Comparison of ENCODE assay signal across 1 cellular context in genomic region chr20:58251979-58252591, GRCh38.
A peak's percentile ranks its signal among the peaks of the same experiment; 100 is the strongest.
TF ChIP-seq lines count a peak whose summit lies in the region.

No MANE protein-coding gene starts in this region.

TF ChIP-seq in K562, 482 proteins besides CTCF, POLR2A, EP300 and RAD21 (continued from another document and continues in another):
- TF ChIP-seq MGA (IDR thresholded peaks at IDR 0.05) (peak; percentile 59), ZNF133 (CRISPR knock-in tag; IDR thresholded peaks at IDR 0.05) (peak; percentile 70; the same call in 1 of the 2 replicates), TCFL5 (CRISPR knock-in tag; conservative IDR thresholded peaks at IDR 0.05) (peak; percentile 89), ZNF175 (CRISPR knock-in tag; IDR thresholded peaks at IDR 0.05; ENCODE audit: low read depth) (peak; percentile 100), VEZF1 (CRISPR knock-in tag; IDR thresholded peaks at IDR 0.05) (peak; percentile 67), HIVEP1 (CRISPR knock-in tag; IDR thresholded peaks at IDR 0.05) (peak; percentile 96), NR4A1 (CRISPR knock-in tag; IDR thresholded peaks at IDR 0.05) (peak; percentile 87; the same call in 1 of the 2 replicates), NR4A1 (tag; IDR thresholded peaks at IDR 0.05) (peak; percentile 97), MAFG (tag; conservative IDR thresholded peaks at IDR 0.05) (peak; percentile 89), C11orf30 (IDR thresholded peaks at IDR 0.05; ENCODE audit: low read depth) (peak; percentile 88), JUND (IDR thresholded peaks at IDR 0.05; ENCODE audit: borderline replicate concordance, low read depth, low read length) (peak; percentile 98), JUND (tag; IDR thresholded peaks at IDR 0.05; ENCODE audit: borderline replicate concordance, low read depth, low read length) (peak; percentile 99), TEAD1 (CRISPR knock-in tag; IDR thresholded peaks at IDR 0.05) (peak in 1 of 2 experiments; percentile 95; a peak in 2 of 4 replicates), ZFP91 (CRISPR knock-in tag; IDR thresholded peaks at IDR 0.05) (no peak), ZNF398 (CRISPR knock-in tag; IDR thresholded peaks at IDR 0.05) (peak; percentile 93), NFE2 (IDR thresholded peaks at IDR 0.05; ENCODE audit: low read depth) (peak; percentile 83), BACH1 (tag; IDR thresholded peaks at IDR 0.05) (peak; percentile 98), ZNF740 (CRISPR knock-in tag; IDR thresholded peaks at IDR 0.05) (no peak), ZNF740 (tag; IDR thresholded peaks at IDR 0.05) (peak in 1 of 2 experiments; percentile 85; a peak in 2 of 4 replicates), ETV1 (tag; conservative IDR thresholded peaks at IDR 0.05; ENCODE audit: low read depth) (peak; percentile 98), NFXL1 (CRISPR knock-in tag; IDR thresholded peaks at IDR 0.05) (peak; percentile 94), MNT (conservative IDR thresholded peaks at IDR 0.05) (peak; percentile 33 to 60; a peak in 2 of 4 replicates), ARID3B (CRISPR knock-in tag; IDR thresholded peaks at IDR 0.05; ENCODE audit: borderline replicate concordance) (peak; percentile 72; the same call in 1 of the 2 replicates), IRF9 (tag; IDR thresholded peaks at IDR 0.05) (peak; percentile 93), RNF2 (IDR thresholded peaks at IDR 0.05) (peak; percentile 45; the same call in 1 of the 2 replicates), PTTG1 (tag; IDR thresholded peaks at IDR 0.05; ENCODE audit: low read depth) (peak; percentile 96), ATF7 (IDR thresholded peaks at IDR 0.05) (peak; percentile 89), HDAC3 (IDR thresholded peaks at IDR 0.05; ENCODE audit: borderline replicate concordance, partially characterized antibody) (peak; percentile 19), ZBED1 (IDR thresholded peaks at IDR 0.05) (no peak), RBM15 (IDR thresholded peaks at IDR 0.05; ENCODE audit: insufficient read depth, low read length) (no peak), MCM7 (IDR thresholded peaks at IDR 0.05) (0 out of 4 replicates have a peak, but pooled peaks of 1 of the 2 experiments have one; percentile 49), HLTF (IDR thresholded peaks at IDR 0.05) (no peak), SMAD3 (CRISPR knock-in tag; conservative IDR thresholded peaks at IDR 0.05) (peak; percentile 97), ZC3H4 (CRISPR knock-in tag; IDR thresholded peaks at IDR 0.05; ENCODE audit: borderline replicate concordance) (no peak), ZNF449 (CRISPR knock-in tag; IDR thresholded peaks at IDR 0.05) (peak; percentile 93), EP400 (IDR thresholded peaks at IDR 0.05) (peak; percentile 64), CEBPB (tag; IDR thresholded peaks at IDR 0.05) (peak; percentile 84)
